ENCODE assay signal across 30 cellular contexts in genomic region chr10:102457591-102458150, GRCh38. TPM values are rescaled to one million over a fixed set of nuclear protein-coding genes. Genes with fewer than 3 reads are reported as not detected.
DNase-seq lines count a peak whose midpoint lies in the region; ATAC-seq, FAIRE-seq and TF ChIP-seq lines count a peak whose summit lies in the region.
"Had no signal": no experiment of that assay in that cellular context is flagged by ENCODE, and none has a peak within 500 bp of the region (broad histone marks: within the 10 kb centered on the region; RNA-seq: fewer than 3 reads in every experiment).

No MANE protein-coding gene starts in this region.

- H2BK15ac ChIP-seq in H1 (ENCODE audit: low read length): 0 out of 2 replicates have a peak overlapping the region, but pooled peaks have one; percentile 72

- no peak overlapping the region for H3K27ac ChIP-seq in CD4-positive, alpha-beta T cell (ENCODE audit: low read depth, low read length)
- H3K27ac ChIP-seq in HEK293 (ENCODE audit: extremely low read depth, low read depth, low read length) (no peak overlapping the region), H1 (ENCODE audit: low read depth, low read length) (no peak overlapping the region)
- H3K27ac ChIP-seq: coronary artery, heart right ventricle, right lobe of liver had no signal

- whole genome bisulfite sequencing in H1 (ENCODE audit: extremely low coverage in 1 of 2, insufficient coverage in 1 of 2, insufficient read length in 1 of 2, insufficient replicate concordance in 2 of 2, low coverage in 1 of 2, low lambda C conversion rate in 2 of 2, missing lambda C conversion rate in 1 of 2), 2 experiments: 92% methylated on average over 9 of the region's 9 CpGs; no CpG with 5 or more reads in 1 of the 2 experiments

- FAIRE-seq in H1 (lab: Jason Lieb, UNC): no peak
- FAIRE-seq in GM19239 (lab: Jason Lieb, UNC): no peak

- peaks cover 6 to 23% of the 10 kb centered on the region in 2 experiments; a peak in 2 of 3 replicates for H3K36me3 ChIP-seq in HEK293 (ENCODE audit: control insufficient read depth in 2 of 2, insufficient read depth in 1 of 2, low read length in 2 of 2)
- peaks cover 0 to 24% (median 4%) of the 10 kb centered on the region in 4 experiments; a peak in 5 of 8 replicates for H3K36me3 ChIP-seq in H1 (ENCODE audit: control insufficient read depth in 2 of 4, insufficient read depth in 4 of 4, low read length in 3 of 4)
- H3K36me3 ChIP-seq: right lobe of liver had no signal

- no peaks in the 10 kb centered on the region for H3K27me3 Mint-ChIP-seq in CD4-positive, alpha-beta T cell
- H3K27me3 Mint-ChIP-seq: activated CD4-positive, alpha-beta T cell treated with anti-CD3 and anti-CD28 coated beads, Interleukin-2, amount 10 ng/mL, durations not matched to agents 7 days and 5 days; type B pancreatic cell had no signal

- 0 out of 2 replicates have a peak overlapping the region, but pooled peaks have one; percentile 13 for H2AK5ac ChIP-seq in H1 (ENCODE audit: low read depth, low read length)

- no peak overlapping the region for H3K9ac ChIP-seq in H1 (replicated peaks in 1 of 4; ENCODE audit: extremely low read depth in 1 of 4, low read depth in 3 of 4, low read length in 3 of 4)

- no peaks in the 10 kb centered on the region for H4K20me1 ChIP-seq in H1 (replicated peaks in 1 of 2; ENCODE audit: control insufficient read depth in 1 of 2, insufficient read depth in 2 of 2, low read length in 2 of 2)

- no peak overlapping the region for H4K8ac ChIP-seq in H1 (ENCODE audit: extremely low read depth, insufficient read depth, low read length)

- H3K4me3 ChIP-seq in HEK293 (ENCODE audit: low read depth, low read length) (no peak overlapping the region), H1 (ENCODE audit: extremely low read depth in 1 of 4, insufficient read depth in 2 of 4, low read depth in 3 of 4, low read length in 4 of 4) (no peak overlapping the region)
- H3K4me3 ChIP-seq: coronary artery, heart right ventricle, lung, right lobe of liver had no signal

- no peak for ATAC-seq in CD4-positive, alpha-beta T cell (ENCODE audit: poor library complexity)
- ATAC-seq in HG03469 (IDR thresholded peaks at IDR 0.05; ENCODE audit: unreplicated experiment) (no peak), GM19463 (IDR thresholded peaks at IDR 0.05; ENCODE audit: unreplicated experiment) (no peak), GM18909 (IDR thresholded peaks at IDR 0.05; ENCODE audit: poor library complexity, unreplicated experiment) (no peak)
- ATAC-seq: activated T-cell treated with anti-CD3 and anti-CD28 coated beads, Interleukin-2, amount 50 U/mL, for 4 hours; esophagus mucosa; heart right ventricle; PC-3; right lobe of liver; SK-N-SH treated with all-trans-retinoic acid at 6 μM for 48 hours had no signal

- H3K23ac ChIP-seq in H1 (ENCODE audit: insufficient read length): no peak overlapping the region

- intact Hi-C loops in CD4-positive, alpha-beta T cell (cut with DNase I, micrococcal nuclease): no loop called here

- no peak overlapping the region for H3K4me2 ChIP-seq in H1 (ENCODE audit: insufficient read depth in 1 of 2, low read depth in 2 of 2, low read length in 2 of 2)

- no peak overlapping the region for H3K14ac ChIP-seq in H1 (ENCODE audit: insufficient read length)

- TF ChIP-seq RAD21 in H1 (IDR thresholded peaks at IDR 0.05 in 1 of 2, conservative IDR thresholded peaks at IDR 0.05 in 1 of 2; ENCODE audit: low read depth in 2 of 2, low read length in 2 of 2): no peak

- no peak overlapping the region; the same call in none of the 2 replicates for H3K18ac ChIP-seq in H1 (ENCODE audit: extremely low read depth, low read length)

- DNase-seq in CD4-positive, alpha-beta T cell: no peak
- peak; percentile 52 for DNase-seq in NCI-H82 treated with DMSO at 0.1 percent for 48 hours (lab: John Stamatoyannopoulos, UW; ENCODE audit: unreplicated experiment)
- DNase-seq in H1 (ENCODE audit: low read depth in 1 of 2, low spot score in 2 of 2): no peak
- no peak for DNase-seq in GM19239 (ENCODE audit: insufficient read length, low spot score)
- DNase-seq: activated CD4-positive, alpha-beta T cell treated with anti-CD3 and anti-CD28 coated beads, Interleukin-2, amount 10 ng/mL, durations not matched to agents 7 days and 5 days; activated T-cell treated with anti-CD3 and anti-CD28 coated beads, Interleukin-2, amount 50 U/mL, for 4 hours; foreskin melanocyte; heart right ventricle; NCI-H1092; NCI-H187 treated with DMSO at 0.1 percent for 48 hours; NCI-H226; PC-3; right lobe of liver; stimulated activated CD4-positive, alpha-beta T cell treated with anti-CD3 and anti-CD28 coated beads, Interleukin-4, amount 100 ng/mL, for 1 hour had no signal

- H2BK20ac ChIP-seq in H1 (ENCODE audit: low read length): peak overlapping the region; percentile 80; the same call in 1 of the 2 replicates

- H3K36me3 Mint-ChIP-seq in CD4-positive, alpha-beta T cell (ENCODE audit: low read depth): peaks cover 17% of the 10 kb centered on the region
- H3K36me3 Mint-ChIP-seq: type B pancreatic cell had no signal

- H3K4ac ChIP-seq in H1 (replicated peaks; ENCODE audit: insufficient read length, low read depth, low read length): no peak overlapping the region

- H4K91ac ChIP-seq in H1 (replicated peaks; ENCODE audit: insufficient read length, low read length): peak overlapping the region; percentile 38

- CTCF ChIA-PET in CD4-positive, alpha-beta T cell (lab: Charles Lee): interaction anchor here (1.8 kb wide), 1 partner anchor 21 kb away, joined by 5 read pairs; no protein-coding TSS in a partner anchor
- CTCF ChIA-PET in HEK293 (lab: Yijun Ruan, JAX): interaction anchor here (0.6 to 1.1 kb wide), 4 partner anchors 113 to 1407 kb away, joined by 3 read pairs; no protein-coding TSS in a partner anchor
- CTCF ChIA-PET in H1 (lab: Charles Lee; ENCODE audit: partially characterized antibody): interaction anchor here (0.9 to 2.6 kb wide), 6 partner anchors 16 to 227 kb away, joined by 3 to 9 read pairs (median 3); no protein-coding TSS in a partner anchor

- TF ChIP-seq CTCF in CD4-positive, alpha-beta T cell (IDR thresholded peaks at IDR 0.05): no peak
- TF ChIP-seq CTCF in HEK293 (tag by site-specific recombination; IDR thresholded peaks at IDR 0.05): no peak
- TF ChIP-seq CTCF in H1 (IDR thresholded peaks at IDR 0.05; ENCODE audit: control extremely low read depth in 1 of 3, insufficient read depth in 1 of 3, low read depth in 1 of 3, low read length in 3 of 3): no peak

- H3K79me1 ChIP-seq in H1 (ENCODE audit: low read depth, low read length): peaks cover under 1% of the 10 kb centered on the region; the same call in 1 of the 2 replicates

- no peak for TF ChIP-seq EP300 in H1 (IDR thresholded peaks at IDR 0.05; ENCODE audit: borderline replicate concordance in 1 of 2, low read depth in 2 of 2, low read length in 2 of 2)

- no peak overlapping the region for H4K5ac ChIP-seq in H1 (ENCODE audit: insufficient read length, low read depth, low read length)

- H2BK12ac ChIP-seq in H1 (ENCODE audit: low read depth, low read length): no peak overlapping the region

- no peak overlapping the region for H3K56ac ChIP-seq in H1 (replicated peaks; ENCODE audit: insufficient read length, low read depth, low read length)

- POLR2A ChIA-PET in CD4-positive, alpha-beta T cell (lab: Charles Lee): interaction anchor here (6.4 kb wide), 1 partner anchor 7 kb away, joined by 90 read pairs; the partner anchor contains the start of gene C10orf95
- POLR2A ChIA-PET in HEK293 (lab: Yijun Ruan, JAX) (no interaction called here), H1 (lab: Charles Lee; ENCODE audit: partially characterized antibody) (interaction anchor here (1.3 to 5.7 kb wide), 2 partner anchors 13 to 36 kb away, joined by 3 to 41 read pairs; partner anchors contain the start of gene FBXL15)

- no peaks in the 10 kb centered on the region for H3K9me3 Mint-ChIP-seq in CD4-positive, alpha-beta T cell
- H3K9me3 Mint-ChIP-seq: activated CD4-positive, alpha-beta T cell treated with anti-CD3 and anti-CD28 coated beads, Interleukin-2, amount 10 ng/mL, durations not matched to agents 7 days and 5 days; activated T-cell treated with anti-CD3 and anti-CD28 coated beads, Interleukin-2, amount 50 U/mL, for 4 hours; T-helper 2 cell treated with Interferon-gamma antibody and Interleukin-4, amounts not matched to agents 5 μg/mL and 100 μg/mL, for 36 hours; type B pancreatic cell had no signal

- H3K79me2 ChIP-seq in H1 (ENCODE audit: control insufficient read depth in 1 of 2, insufficient read depth in 2 of 2, low read length in 2 of 2): peaks cover 0 to 3% of the 10 kb centered on the region in 2 experiments; a peak in 1 of 4 replicates

- H3K27me3 ChIP-seq in CD4-positive, alpha-beta T cell (ENCODE audit: control insufficient read depth, insufficient read depth, low read length): no peaks in the 10 kb centered on the region
- H3K27me3 ChIP-seq in H1 (replicated peaks in 1 of 4; ENCODE audit: control insufficient read depth in 3 of 4, extremely low read depth in 1 of 4, insufficient read depth in 3 of 4, low read length in 3 of 4): peaks cover 0 to 5% (median 0%) of the 10 kb centered on the region in 4 experiments; a peak in 1 of 7 replicates
- H3K27me3 ChIP-seq: heart right ventricle, right lobe of liver had no signal

- no peaks in the 10 kb centered on the region for H3K9me3 ChIP-seq in CD4-positive, alpha-beta T cell (ENCODE audit: control insufficient read depth, low read length)
- H3K9me3 ChIP-seq in HEK293 (ENCODE audit: control insufficient read depth, insufficient read depth, low read depth, low read length): no peaks in the 10 kb centered on the region
- H3K9me3 ChIP-seq in H1 (ENCODE audit: insufficient read depth in 2 of 2, low read depth in 1 of 2, low read length in 1 of 2): no peaks in the 10 kb centered on the region
- H3K9me3 ChIP-seq: heart right ventricle, right lobe of liver had no signal

- H3K4me3 Mint-ChIP-seq in CD4-positive, alpha-beta T cell: peak overlapping the region; percentile 2
- H3K4me3 Mint-ChIP-seq: activated CD4-positive, alpha-beta T cell treated with anti-CD3 and anti-CD28 coated beads, Interleukin-2, amount 10 ng/mL, durations not matched to agents 7 days and 5 days; activated T-cell treated with anti-CD3 and anti-CD28 coated beads, Interleukin-2, amount 50 U/mL, for 4 hours; T-helper 2 cell treated with Interferon-gamma antibody and Interleukin-4, amounts not matched to agents 5 μg/mL and 100 μg/mL, for 36 hours; type B pancreatic cell had no signal

- no peak overlapping the region for H2AFZ ChIP-seq in H1 (ENCODE audit: low read length)

- peak overlapping the region; percentile 25 for H3K27ac Mint-ChIP-seq in CD4-positive, alpha-beta T cell
- H3K27ac Mint-ChIP-seq: activated CD4-positive, alpha-beta T cell treated with anti-CD3 and anti-CD28 coated beads, Interleukin-2, amount 10 ng/mL, durations not matched to agents 7 days and 5 days; T-helper 2 cell treated with Interferon-gamma antibody and Interleukin-4, amounts not matched to agents 5 μg/mL and 100 μg/mL, for 36 hours; type B pancreatic cell had no signal

- peaks cover 4% of the 10 kb centered on the region; the same call in 1 of the 2 replicates for H3K4me1 ChIP-seq in HEK293 (ENCODE audit: control insufficient read depth, insufficient read depth, low read length)
- peaks cover 8 to 29% (median 18%) of the 10 kb centered on the region in 4 experiments for H3K4me1 ChIP-seq in H1 (replicated peaks in 1 of 4; ENCODE audit: control insufficient read depth in 3 of 4, insufficient read depth in 4 of 4, low read length in 3 of 4)

- H3K4me1 Mint-ChIP-seq in CD4-positive, alpha-beta T cell (ENCODE audit: low read depth): peaks cover 31% of the 10 kb centered on the region

- no peak for TF ChIP-seq POLR2A in H1 (IDR thresholded peaks at IDR 0.05; ENCODE audit: control extremely low read depth in 1 of 2, low read depth in 2 of 2, low read length in 2 of 2)

- H2BK5ac ChIP-seq in H1 (ENCODE audit: low read depth, low read length): no peak overlapping the region

- peaks cover 2% of the 10 kb centered on the region; the same call in 1 of the 2 replicates for H3K23me2 ChIP-seq in H1 (ENCODE audit: low read depth, low read length)

- H2BK120ac ChIP-seq in H1 (replicated peaks; ENCODE audit: low read depth, low read length): no peak overlapping the region

RNA-seq across cellular contexts. Expression of gene C10orf95, which starts 6.3 kb away (rescaled TPM):
- total RNA-seq in CD4-positive, alpha-beta T cell: under 1 TPM; 0.16 to 0.28 TPM
- 0.34 and 0.44 TPM in 2 replicates for total RNA-seq in H1 (2021; fragmentation: NEBNext Ultra II Directional; extraction: Animal tissue kit (Norgen Biotek cat#: 25700))
- polyA plus RNA-seq in H1 (2011; rRNA removed): 0.48 and 0.80 TPM in 2 replicates
- 0.41 TPM for polyA plus RNA-seq in H1 (2011; cell fraction: cytosol; rRNA removed)
- 0.40 TPM for polyA plus RNA-seq in H1 (2011; cell fraction: nucleus; rRNA removed)
- 1.8 to 2.5 TPM (median 2.2 TPM) in 4 replicates for polyA plus RNA-seq in H1 (2012, experiment 1 of 2)
- 0.34 TPM for polyA plus RNA-seq in H1 (2012, experiment 2 of 2)
- 0.32 TPM for polyA plus RNA-seq in H1 (2013, experiment 1 of 2)
- 0.35 TPM for polyA plus RNA-seq in H1 (2013, experiment 2 of 2)
- polyA minus RNA-seq in H1 (2011; rRNA and poly(A)+ RNA removed): 0.49 and 0.76 TPM in 2 replicates
- polyA minus RNA-seq in H1 (2011; cell fraction: cytosol; rRNA and poly(A)+ RNA removed): not detected
- not detected for polyA minus RNA-seq in H1 (2011; cell fraction: nucleus; rRNA and poly(A)+ RNA removed)
- total RNA-seq: A673, Daoy, H4, heart right ventricle, posterior vena cava, right lobe of liver, subcutaneous adipose tissue had no signal
- polyA plus RNA-seq: BJ, heart right ventricle had no signal

RNA-seq across cellular contexts. Expression of gene CUEDC2, which starts 25.3 kb away (rescaled TPM):
- 10 to 100 TPM; 25.5 to 25.6 TPM for total RNA-seq in CD4-positive, alpha-beta T cell
- 41.7 and 43.6 TPM in 2 replicates for total RNA-seq in H1 (2021; fragmentation: NEBNext Ultra II Directional; extraction: Animal tissue kit (Norgen Biotek cat#: 25700))
- polyA plus RNA-seq in H1 (2011; rRNA removed): 55.2 and 66.7 TPM in 2 replicates
- polyA plus RNA-seq in H1 (2011; cell fraction: cytosol; rRNA removed): 64.7 TPM
- 85.7 TPM for polyA plus RNA-seq in H1 (2011; cell fraction: nucleus; rRNA removed)
- 34.9 to 55.7 TPM (median 49.6 TPM) in 4 replicates for polyA plus RNA-seq in H1 (2012, experiment 1 of 2)
- polyA plus RNA-seq in H1 (2012, experiment 2 of 2): 50.4 TPM
- 59.5 TPM for polyA plus RNA-seq in H1 (2013, experiment 1 of 2)
- polyA plus RNA-seq in H1 (2013, experiment 2 of 2): 62.0 TPM
- 15.2 and 16.5 TPM in 2 replicates for polyA minus RNA-seq in H1 (2011; rRNA and poly(A)+ RNA removed)
- 25.0 TPM for polyA minus RNA-seq in H1 (2011; cell fraction: cytosol; rRNA and poly(A)+ RNA removed)
- 17.6 TPM for polyA minus RNA-seq in H1 (2011; cell fraction: nucleus; rRNA and poly(A)+ RNA removed)

RNA-seq across cellular contexts. Expression of gene FBXL15, which starts 37.0 kb away (rescaled TPM):
- 10 to 100 TPM; 10.2 to 10.4 TPM for total RNA-seq in CD4-positive, alpha-beta T cell
- total RNA-seq in H1 (2021; fragmentation: NEBNext Ultra II Directional; extraction: Animal tissue kit (Norgen Biotek cat#: 25700)): 11.3 and 15.4 TPM in 2 replicates
- polyA plus RNA-seq in H1 (2011; rRNA removed): 22.6 and 29.2 TPM in 2 replicates
- 24.4 TPM for polyA plus RNA-seq in H1 (2011; cell fraction: cytosol; rRNA removed)
- polyA plus RNA-seq in H1 (2011; cell fraction: nucleus; rRNA removed): 29.1 TPM
- 6.3 to 17.2 TPM (median 16.5 TPM) in 4 replicates for polyA plus RNA-seq in H1 (2012, experiment 1 of 2)
- 12.9 TPM for polyA plus RNA-seq in H1 (2012, experiment 2 of 2)
- polyA plus RNA-seq in H1 (2013, experiment 1 of 2): 8.9 TPM
- polyA plus RNA-seq in H1 (2013, experiment 2 of 2): 8.0 TPM
- polyA minus RNA-seq in H1 (2011; rRNA and poly(A)+ RNA removed): 1.7 and 1.8 TPM in 2 replicates
- 9.8 TPM for polyA minus RNA-seq in H1 (2011; cell fraction: cytosol; rRNA and poly(A)+ RNA removed)
- 9.6 TPM for polyA minus RNA-seq in H1 (2011; cell fraction: nucleus; rRNA and poly(A)+ RNA removed)

RNA-seq across cellular contexts. Expression of gene PSD, which starts 39.1 kb away (rescaled TPM):
- total RNA-seq in CD4-positive, alpha-beta T cell: 10 to 100 TPM; 16.7 to 17.8 TPM
- 5.6 and 6.0 TPM in 2 replicates for total RNA-seq in H1 (2021; fragmentation: NEBNext Ultra II Directional; extraction: Animal tissue kit (Norgen Biotek cat#: 25700))
- 5.4 and 8.0 TPM in 2 replicates for polyA plus RNA-seq in H1 (2011; rRNA removed)
- 6.0 TPM for polyA plus RNA-seq in H1 (2011; cell fraction: cytosol; rRNA removed)
- polyA plus RNA-seq in H1 (2011; cell fraction: nucleus; rRNA removed): 30.7 TPM
- 5.8 to 8.4 TPM (median 7.1 TPM) in 4 replicates for polyA plus RNA-seq in H1 (2012, experiment 1 of 2)
- 4.3 TPM for polyA plus RNA-seq in H1 (2012, experiment 2 of 2)
- polyA plus RNA-seq in H1 (2013, experiment 1 of 2): 4.1 TPM
- 2.9 TPM for polyA plus RNA-seq in H1 (2013, experiment 2 of 2)
- 2.6 and 3.0 TPM in 2 replicates for polyA minus RNA-seq in H1 (2011; rRNA and poly(A)+ RNA removed)
- 2.9 TPM for polyA minus RNA-seq in H1 (2011; cell fraction: cytosol; rRNA and poly(A)+ RNA removed)
- polyA minus RNA-seq in H1 (2011; cell fraction: nucleus; rRNA and poly(A)+ RNA removed): 9.0 TPM

RNA-seq across cellular contexts. Expression of gene ACTR1A, which starts 44.8 kb away (rescaled TPM):
- 10 to 100 TPM; 43.3 to 46.3 TPM for total RNA-seq in CD4-positive, alpha-beta T cell
- total RNA-seq in H1 (2021; fragmentation: NEBNext Ultra II Directional; extraction: Animal tissue kit (Norgen Biotek cat#: 25700)): 86.3 and 88.0 TPM in 2 replicates
- polyA plus RNA-seq in H1 (2011; rRNA removed): 78.6 and 79.7 TPM in 2 replicates
- 82.7 TPM for polyA plus RNA-seq in H1 (2011; cell fraction: cytosol; rRNA removed)
- 137 TPM for polyA plus RNA-seq in H1 (2011; cell fraction: nucleus; rRNA removed)
- polyA plus RNA-seq in H1 (2012, experiment 1 of 2): 70.2 to 86.1 TPM (median 80.4 TPM) in 4 replicates
- 89.0 TPM for polyA plus RNA-seq in H1 (2012, experiment 2 of 2)
- 46.5 TPM for polyA plus RNA-seq in H1 (2013, experiment 1 of 2)
- polyA plus RNA-seq in H1 (2013, experiment 2 of 2): 47.5 TPM
- polyA minus RNA-seq in H1 (2011; rRNA and poly(A)+ RNA removed): 141 and 153 TPM in 2 replicates
- polyA minus RNA-seq in H1 (2011; cell fraction: cytosol; rRNA and poly(A)+ RNA removed): 62.0 TPM
- polyA minus RNA-seq in H1 (2011; cell fraction: nucleus; rRNA and poly(A)+ RNA removed): 56.7 TPM
